8 cellular contexts compared by ENCODE assay signal in genomic region chr16:8869212-8869987, GRCh38. TPM values are rescaled to one million over a fixed set of nuclear protein-coding genes. Genes with fewer than 3 reads are reported as not detected.
DNase-seq lines count a peak whose midpoint lies in the region; ATAC-seq, FAIRE-seq and TF ChIP-seq lines count a peak whose summit lies in the region.

No MANE protein-coding gene starts in this region.

- peak overlapping the region; percentile 76 for H3K4me2 ChIP-seq in keratinocyte (ENCODE audit: control insufficient read depth, extremely low read depth, insufficient read depth, low read depth, low read length)

- H3K4me3 ChIP-seq in left ventricle myocardium inferior (peak overlapping the region; percentile 74), keratinocyte (ENCODE audit: control insufficient read depth in 2 of 3, extremely low read depth in 1 of 3, insufficient read depth in 2 of 3, low read depth in 1 of 3, low read length in 3 of 3) (peak overlapping the region; percentile 57 to 59 (median 58)), thymus (ENCODE audit: low read length) (peak overlapping the region; percentile 81)

- DNase-seq in left ventricle myocardium inferior (no peak), cardiac septum (ENCODE audit: low spot score) (no peak), keratinocyte (ENCODE audit: low read depth, low spot score) (no peak), T-helper 9 cell (no peak), GM19239 (ENCODE audit: insufficient read length, low spot score) (no peak)
- no peak for DNase-seq in activated T-helper 1 cell treated with anti-CD3 and anti-CD28 coated beads, Interleukin-12 subunit alpha, Interleukin-12 subunit beta, Interleukin-2, Interleukin-4 antibody, amounts not matched to agents 30 ng/mL and 10 ng/mL and 1 ng/mL, durations not matched to agents 14 hours and 24 hours and 36 hours (ENCODE audit: low spot score)

- no peak for FAIRE-seq in keratinocyte (lab: Jason Lieb, UNC)
- FAIRE-seq in GM19239 (lab: Jason Lieb, UNC), result no peak

- H3K4me1 Mint-ChIP-seq in activated T-helper 1 cell treated with anti-CD3 and anti-CD28 coated beads, Interleukin-12 subunit alpha, Interleukin-12 subunit beta, Interleukin-2, Interleukin-4 antibody, amounts not matched to agents 30 ng/mL and 10 ng/mL and 1 ng/mL, durations not matched to agents 14 hours and 24 hours and 36 hours (ENCODE audit: low read depth), result peaks cover 39% of the 10 kb centered on the region

- no peak for ATAC-seq in GM18867 (IDR thresholded peaks at IDR 0.05; ENCODE audit: unreplicated experiment)

- H3K9ac ChIP-seq in keratinocyte (ENCODE audit: control insufficient read depth, extremely low read depth, insufficient read depth, low read length), result peak overlapping the region; percentile 50

- H3K4me1 ChIP-seq in left ventricle myocardium inferior (peaks cover 50% of the 10 kb centered on the region), keratinocyte (ENCODE audit: control insufficient read depth, extremely low read depth, insufficient read depth, low read length) (peaks cover 35% of the 10 kb centered on the region), thymus (ENCODE audit: control insufficient read depth, insufficient read depth, low read length) (peaks cover 23% of the 10 kb centered on the region)

- no peaks in the 10 kb centered on the region for H3K9me3 Mint-ChIP-seq in activated T-helper 1 cell treated with anti-CD3 and anti-CD28 coated beads, Interleukin-12 subunit alpha, Interleukin-12 subunit beta, Interleukin-2, Interleukin-4 antibody, amounts not matched to agents 30 ng/mL and 10 ng/mL and 1 ng/mL, durations not matched to agents 14 hours and 24 hours and 36 hours

- intact Hi-C loops in left ventricle myocardium inferior (cut with micrococcal nuclease) (no loop called here), cardiac septum (cut with DNase I) (loop anchor here (5.0 kb wide), 1 partner anchor 72 kb away; the partner anchor contains the start of genes PMM2 and TMEM186)
- intact Hi-C loops in activated T-helper 1 cell treated with anti-CD3 and anti-CD28 coated beads, Interleukin-12 subunit alpha, Interleukin-12 subunit beta, Interleukin-2, Interleukin-4 antibody, amounts not matched to agents 30 ng/mL and 10 ng/mL and 1 ng/mL, durations not matched to agents 14 hours and 24 hours and 36 hours (cut with micrococcal nuclease), result loop anchor here (1.0 to 10.0 kb wide), 6 partner anchors 11 to 1875 kb away; partner anchors contain the start of genes HAPSTR1, METTL22 and NUBP1

- peaks cover 5% of the 10 kb centered on the region for H3K9me1 ChIP-seq in keratinocyte (ENCODE audit: control insufficient read depth, extremely low read depth, insufficient read depth, low read length)

- 31% methylated on average over 37 of the region's 37 CpGs for whole genome bisulfite sequencing in thymus

- peaks cover 37% of the 10 kb centered on the region for H3K79me2 ChIP-seq in keratinocyte (ENCODE audit: control insufficient read depth, insufficient read depth, low read length)

- no peak for TF ChIP-seq CTCF in left ventricle myocardium inferior (IDR thresholded peaks at IDR 0.05; ENCODE audit: borderline replicate concordance)
- TF ChIP-seq CTCF in keratinocyte (optimal IDR thresholded peaks at IDR 0.05 in 1 of 3, IDR thresholded peaks at IDR 0.05 in 1 of 3, conservative IDR thresholded peaks at IDR 0.05 in 1 of 3; ENCODE audit: extremely low read depth in 1 of 3, insufficient read depth in 2 of 3, low read length in 3 of 3), result no peak

- peak overlapping the region; percentile 94 for H3K4me3 Mint-ChIP-seq in activated T-helper 1 cell treated with anti-CD3 and anti-CD28 coated beads, Interleukin-12 subunit alpha, Interleukin-12 subunit beta, Interleukin-2, Interleukin-4 antibody, amounts not matched to agents 30 ng/mL and 10 ng/mL and 1 ng/mL, durations not matched to agents 14 hours and 24 hours and 36 hours

- H3K27ac ChIP-seq in left ventricle myocardium inferior (replicated peaks) (peak overlapping the region; percentile 90), keratinocyte (ENCODE audit: control insufficient read depth, insufficient read depth, low read length) (peak overlapping the region; percentile 13), thymus (ENCODE audit: low read depth) (peak overlapping the region; percentile 61)

- no peaks in the 10 kb centered on the region for H3K27me3 Mint-ChIP-seq in activated T-helper 1 cell treated with anti-CD3 and anti-CD28 coated beads, Interleukin-12 subunit alpha, Interleukin-12 subunit beta, Interleukin-2, Interleukin-4 antibody, amounts not matched to agents 30 ng/mL and 10 ng/mL and 1 ng/mL, durations not matched to agents 14 hours and 24 hours and 36 hours (ENCODE audit: insufficient read depth)

- peaks cover 2% of the 10 kb centered on the region for H3K36me3 Mint-ChIP-seq in activated T-helper 1 cell treated with anti-CD3 and anti-CD28 coated beads, Interleukin-12 subunit alpha, Interleukin-12 subunit beta, Interleukin-2, Interleukin-4 antibody, amounts not matched to agents 30 ng/mL and 10 ng/mL and 1 ng/mL, durations not matched to agents 14 hours and 24 hours and 36 hours (ENCODE audit: low read depth)

- H3K9me3 ChIP-seq in left ventricle myocardium inferior (replicated peaks) (no peaks in the 10 kb centered on the region), keratinocyte (ENCODE audit: control insufficient read depth, low read depth, low read length) (no peaks in the 10 kb centered on the region), thymus (ENCODE audit: control insufficient read depth) (no peaks in the 10 kb centered on the region)

- H3K27me3 ChIP-seq in left ventricle myocardium inferior (ENCODE audit: low read depth), result no peaks in the 10 kb centered on the region
- H3K27me3 ChIP-seq in keratinocyte (ENCODE audit: control insufficient read depth, extremely low read depth, insufficient read depth, low read length), result no peaks in the 10 kb centered on the region
- H3K27me3 ChIP-seq in thymus (ENCODE audit: control insufficient read depth, insufficient read depth), result no peaks in the 10 kb centered on the region

- no peaks in the 10 kb centered on the region for H3K36me3 ChIP-seq in left ventricle myocardium inferior
- H3K36me3 ChIP-seq in keratinocyte (ENCODE audit: control insufficient read depth in 2 of 2, extremely low read depth in 1 of 2, insufficient read depth in 2 of 2, low read length in 2 of 2), result peaks cover under 1 to 1% of the 10 kb centered on the region in 2 experiments
- peaks cover 3% of the 10 kb centered on the region for H3K36me3 ChIP-seq in thymus (ENCODE audit: control insufficient read depth, insufficient read depth)

- H4K20me1 ChIP-seq in keratinocyte (ENCODE audit: control insufficient read depth, extremely low read depth, insufficient read depth, low read length), result peaks cover 12% of the 10 kb centered on the region

- H2AFZ ChIP-seq in keratinocyte (ENCODE audit: control insufficient read depth, low read length), result no peak overlapping the region

- dilution Hi-C loops in keratinocyte (cut with MboI; ENCODE audit: extremely low pct_ligation_motif_present, low sequenced_read_pairs), result no loop called here

- H3K27ac Mint-ChIP-seq in activated T-helper 1 cell treated with anti-CD3 and anti-CD28 coated beads, Interleukin-12 subunit alpha, Interleukin-12 subunit beta, Interleukin-2, Interleukin-4 antibody, amounts not matched to agents 30 ng/mL and 10 ng/mL and 1 ng/mL, durations not matched to agents 14 hours and 24 hours and 36 hours, result peak overlapping the region; percentile 96

RNA-seq across cellular contexts. Expression of gene CARHSP1, which starts 0.6 kb away (rescaled TPM):
- total RNA-seq in left ventricle myocardium inferior (23.9 TPM), cardiac septum (21.6 TPM)
- total RNA-seq in activated T-helper 1 cell treated with anti-CD3 and anti-CD28 coated beads, Interleukin-12 subunit alpha, Interleukin-12 subunit beta, Interleukin-2, Interleukin-4 antibody, amounts not matched to agents 30 ng/mL and 10 ng/mL and 1 ng/mL, durations not matched to agents 14 hours and 24 hours and 36 hours, result 79.4 and 80.5 TPM in 2 replicates
- polyA plus RNA-seq in keratinocyte (61.9 to 90.8 TPM (median 88.4 TPM) in 3 replicates), thymus (100 TPM)
- 10.9 TPM for polyA plus RNA-seq in keratinocyte (2011; ENCODE audit: low read depth)
- polyA plus RNA-seq in keratinocyte (2011; cell fraction: cytosol; rRNA removed), result 58.2 and 109 TPM in 2 replicates
- 39.2 and 49.4 TPM in 2 replicates for polyA plus RNA-seq in keratinocyte (2011; cell fraction: nucleus; rRNA removed)
- polyA plus RNA-seq in keratinocyte (2012; ENCODE audit: low replicate concordance), result 37.3 and 160 TPM in 2 replicates
- polyA minus RNA-seq in keratinocyte, result 100 to 120 TPM (median 101 TPM) in 3 replicates
- 138 TPM for polyA minus RNA-seq in keratinocyte (2011; cell fraction: cytosol; rRNA and poly(A)+ RNA removed)
- 17.3 and 24.8 TPM in 2 replicates for polyA minus RNA-seq in keratinocyte (2011; cell fraction: nucleus; rRNA and poly(A)+ RNA removed)

RNA-seq across cellular contexts. Expression of gene LITAFD, which starts 12.8 kb away (rescaled TPM):
- total RNA-seq in left ventricle myocardium inferior (not detected), cardiac septum (not detected)
- total RNA-seq in activated T-helper 1 cell treated with anti-CD3 and anti-CD28 coated beads, Interleukin-12 subunit alpha, Interleukin-12 subunit beta, Interleukin-2, Interleukin-4 antibody, amounts not matched to agents 30 ng/mL and 10 ng/mL and 1 ng/mL, durations not matched to agents 14 hours and 24 hours and 36 hours, result not detected in 2 replicates
- polyA plus RNA-seq in keratinocyte (not detected in 3 replicates), thymus (not detected)
- not detected for polyA plus RNA-seq in keratinocyte (2011; ENCODE audit: low read depth)
- polyA plus RNA-seq in keratinocyte (2011; cell fraction: cytosol; rRNA removed), result not detected in 2 replicates
- polyA plus RNA-seq in keratinocyte (2011; cell fraction: nucleus; rRNA removed), result not detected in 2 replicates
- not detected in 2 replicates for polyA plus RNA-seq in keratinocyte (2012; ENCODE audit: low replicate concordance)
- not detected in 3 replicates for polyA minus RNA-seq in keratinocyte
- not detected for polyA minus RNA-seq in keratinocyte (2011; cell fraction: cytosol; rRNA and poly(A)+ RNA removed)
- polyA minus RNA-seq in keratinocyte (2011; cell fraction: nucleus; rRNA and poly(A)+ RNA removed), result not detected in 2 replicates

Comparison
In these comparisons a context has a peak if more than half of its experiments do, and no peak if none do; other contexts are left out.
1. H3K27ac ChIP-seq: peak in every context shown above with its lines; median percentile 90 in left ventricle myocardium inferior; 61 in thymus; 13 in keratinocyte.